Comparison of ENCODE assay signal across 25 cellular contexts in the genomic region with DNA sequence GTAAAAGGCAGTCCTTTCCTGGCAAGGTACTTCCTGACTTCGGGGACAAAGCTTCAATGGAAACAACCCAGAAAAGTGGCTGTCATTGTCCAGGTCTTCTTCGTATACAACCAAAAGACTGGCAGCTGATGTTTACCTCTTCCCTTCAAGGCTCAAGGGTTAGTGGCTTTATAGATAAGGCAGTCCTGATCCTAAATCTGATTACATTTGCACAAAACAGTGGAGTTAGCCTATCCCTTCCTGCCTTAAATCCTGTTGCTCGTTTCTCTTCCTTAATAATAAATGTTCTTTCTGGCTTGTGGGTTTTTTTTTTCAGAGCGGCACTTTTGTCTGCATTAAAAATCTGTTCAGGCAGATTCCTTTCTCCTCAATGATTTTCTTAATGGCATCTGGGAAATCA.
"Had no signal": no experiment of that assay in that cellular context is flagged by ENCODE, and none has a peak within 500 bp of the region (broad histone marks: within the 10 kb centered on the region; RNA-seq: fewer than 3 reads in every experiment).

No MANE protein-coding gene starts in this region.

- H3K27ac ChIP-seq: HL-60, KMS-11, RWPE1 had no signal

- FAIRE-seq: HTR-8/SVneo had no signal

- H3K4me3 ChIP-seq: K562 had no signal

- ATAC-seq: K562, Panc1, PC-3 had no signal

- H3K4me3 Mint-ChIP-seq: IgD-negative memory B cell had no signal

- H3K9ac ChIP-seq: KMS-11, SK-N-SH had no signal

- DNase-seq: Kasumi-1; MV-4-11; NCI-H1048; NCI-H1105; NCI-H1417; NCI-H1436 treated with DMSO at 0.1 percent for 48 hours; NCI-H1694; NCI-H187 treated with DMSO at 0.1 percent for 48 hours; NCI-H2029 treated with DMSO at 0.1 percent for 48 hours; NCI-H2171 treated with DMSO at 0.1 percent for 48 hours; NCI-H345; NCI-H446 treated with DMSO at 0.1 percent for 48 hours; NCI-H510A treated with DMSO at 0.1 percent for 48 hours; NCI-H526; NK-92 treated with Interleukin-12 subunit alpha and Interleukin-12 subunit beta, amount 100 ng/mL, for 24 hours; PC-3; SHP77; SK-N-SH had no signal

- H3K4me2 ChIP-seq: KMS-11 had no signal

- H3K4me1 Mint-ChIP-seq: IgD-negative memory B cell had no signal

- H3K36me3 Mint-ChIP-seq: IgD-negative memory B cell had no signal

- H3K27me3 Mint-ChIP-seq: IgD-negative memory B cell had no signal

- H3K9me3 ChIP-seq: SK-N-SH had no signal
